ENCODE assay signal across 19 cellular contexts in the genomic region with DNA sequence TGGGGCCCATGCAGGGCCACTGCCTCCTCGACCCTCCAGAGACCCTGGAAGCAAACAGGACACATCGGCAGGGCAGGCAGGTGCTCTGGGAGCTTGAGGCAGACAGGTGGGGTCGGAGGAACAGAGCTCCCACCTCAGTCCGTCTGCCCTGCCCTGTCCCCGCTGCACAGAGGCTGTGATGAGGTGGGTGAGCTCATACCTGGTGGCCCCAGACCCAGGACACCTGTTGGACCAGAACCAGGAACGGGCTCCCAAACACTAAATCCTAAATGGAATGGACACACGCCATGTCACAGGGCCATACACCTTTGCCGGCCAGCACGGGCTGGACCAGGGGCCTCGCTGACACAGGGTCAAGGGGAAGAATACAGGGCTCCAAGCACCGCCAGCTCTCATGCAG. TPM values are rescaled to one million over a fixed set of nuclear protein-coding genes. Genes with fewer than 3 reads are reported as not detected.
A peak's percentile ranks its signal among the peaks of the same experiment; 100 is the strongest.
DNase-seq lines count a peak whose midpoint lies in the region; ATAC-seq and TF ChIP-seq lines count a peak whose summit lies in the region.
"Had no signal": no experiment of that assay in that cellular context is flagged by ENCODE, and none has a peak within 500 bp of the region (broad histone marks: within the 10 kb centered on the region; RNA-seq: fewer than 3 reads in every experiment).

No MANE protein-coding gene starts in this region.

- H3K36me3 Mint-ChIP-seq in neural crest cell (ENCODE audit: low read depth): no peaks in the 10 kb centered on the region
- H3K36me3 Mint-ChIP-seq: CD14-positive monocyte; CD4-positive, alpha-beta memory T cell had no signal

- no peaks in the 10 kb centered on the region for H3K9me3 Mint-ChIP-seq in neural crest cell

- H3K36me3 ChIP-seq in HEK293 (ENCODE audit: control insufficient read depth in 2 of 2, insufficient read depth in 1 of 2, low read length in 2 of 2): no peaks in the 10 kb centered on the region
- no peaks in the 10 kb centered on the region for H3K36me3 ChIP-seq in tibial nerve
- H3K36me3 ChIP-seq: BLaER1, HAP-1 had no signal

- H3K4me1 ChIP-seq in HEK293 (ENCODE audit: control insufficient read depth, insufficient read depth, low read length) (no peaks in the 10 kb centered on the region), tibial nerve (no peaks in the 10 kb centered on the region)
- H3K4me1 ChIP-seq: BLaER1, HAP-1 had no signal

- TF ChIP-seq EP300 in tibial nerve (IDR thresholded peaks at IDR 0.05): no peak

- no peak for TF ChIP-seq CTCF in HEK293 (tag by site-specific recombination; IDR thresholded peaks at IDR 0.05)
- no peak for TF ChIP-seq CTCF in neural crest cell (conservative IDR thresholded peaks at IDR 0.05)
- TF ChIP-seq CTCF in tibial nerve (IDR thresholded peaks at IDR 0.05): no peak

- no peak overlapping the region for H3K4me3 Mint-ChIP-seq in neural crest cell
- H3K4me3 Mint-ChIP-seq: CD14-positive monocyte; CD4-positive, alpha-beta memory T cell had no signal

- H3K9me3 ChIP-seq in HEK293 (ENCODE audit: control insufficient read depth, insufficient read depth, low read depth, low read length) (no peaks in the 10 kb centered on the region), tibial nerve (no peaks in the 10 kb centered on the region)
- H3K9me3 ChIP-seq: BLaER1, HAP-1 had no signal

- H3K27me3 ChIP-seq in tibial nerve: no peaks in the 10 kb centered on the region

- POLR2A ChIA-PET in HEK293 (lab: Yijun Ruan, JAX): no interaction called here

- no peaks in the 10 kb centered on the region for H3K4me1 Mint-ChIP-seq in neural crest cell
- H3K4me1 Mint-ChIP-seq: CD14-positive monocyte; CD4-positive, alpha-beta memory T cell had no signal

- WGBS in tibial nerve, 2 donors: 81 to 94% methylated on average over 6 to 11 of the region's 11 CpGs

- H3K4me3 ChIP-seq in HEK293 (ENCODE audit: low read depth, low read length) (no peak overlapping the region), tibial nerve (no peak overlapping the region)
- H3K4me3 ChIP-seq: BLaER1, HAP-1 had no signal

- H3K27me3 Mint-ChIP-seq in neural crest cell (ENCODE audit: low read depth): no peaks in the 10 kb centered on the region

- H3K27ac ChIP-seq in HEK293 (ENCODE audit: extremely low read depth, low read depth, low read length): no peak overlapping the region
- peak overlapping the region; percentile 75 for H3K27ac ChIP-seq in cingulate gyrus (ENCODE audit: low read depth, low read length)
- H3K27ac ChIP-seq in tibial nerve: no peak overlapping the region
- H3K27ac ChIP-seq: BLaER1 had no signal

- CTCF ChIA-PET in HEK293 (lab: Yijun Ruan, JAX): interaction anchor here (0.8 to 1.3 kb wide), 6 partner anchors 9 to 108 kb away, joined by 3 to 6 read pairs (median 3); a partner anchor contains a TSS

- DNase-seq in neural crest cell (ENCODE audit: low read depth, low spot score): no peak
- no peak for DNase-seq in tibial nerve (ENCODE audit: low spot score in 2 of 2)
- DNase-seq: 8988T, DMS153, DMS79, GDM1, IMR-90 had no signal

- ATAC-seq in HG03196 (IDR thresholded peaks at IDR 0.05; ENCODE audit: unreplicated experiment): no peak
- no peak for ATAC-seq in GM19395 (IDR thresholded peaks at IDR 0.05; ENCODE audit: unreplicated experiment)
- ATAC-seq in HG03432 (IDR thresholded peaks at IDR 0.05; ENCODE audit: unreplicated experiment): no peak

- peak overlapping the region; percentile 71 for H3K27ac Mint-ChIP-seq in neural crest cell (ENCODE audit: unreplicated experiment)
- H3K27ac Mint-ChIP-seq: CD14-positive monocyte; CD4-positive, alpha-beta memory T cell had no signal

- no peak for TF ChIP-seq POLR2A in tibial nerve (IDR thresholded peaks at IDR 0.05)

TF ChIP-seq in HEK293, 187 proteins besides CTCF, POLR2A, EP300 and RAD21:
- peak; percentile 83 for TF ChIP-seq SCRT2 (tag by site-specific recombination; IDR thresholded peaks at IDR 0.05)
- 0 out of 2 replicates have a peak, but pooled peaks have one; percentile 21 for TF ChIP-seq SCRT1 (tag by site-specific recombination; IDR thresholded peaks at IDR 0.05; ENCODE audit: borderline replicate concordance)
- TF ChIP-seq, protein P1, sequence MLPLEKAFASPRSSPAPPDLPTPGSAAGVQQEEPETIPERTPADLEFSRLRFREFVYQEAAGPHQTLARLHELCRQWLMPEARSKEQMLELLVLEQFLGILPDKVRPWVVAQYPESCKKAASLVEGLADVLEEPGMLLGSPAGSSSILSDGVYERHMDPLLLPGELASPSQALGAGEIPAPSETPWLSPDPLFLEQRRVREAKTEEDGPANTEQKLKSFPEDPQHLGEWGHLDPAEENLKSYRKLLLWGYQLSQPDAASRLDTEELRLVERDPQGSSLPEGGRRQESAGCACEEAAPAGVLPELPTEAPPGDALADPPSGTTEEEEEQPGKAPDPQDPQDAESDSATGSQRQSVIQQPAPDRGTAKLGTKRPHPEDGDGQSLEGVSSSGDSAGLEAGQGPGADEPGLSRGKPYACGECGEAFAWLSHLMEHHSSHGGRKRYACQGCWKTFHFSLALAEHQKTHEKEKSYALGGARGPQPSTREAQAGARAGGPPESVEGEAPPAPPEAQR (tag by site-specific recombination; IDR thresholded peaks at IDR 0.05): no peak

RNA-seq across cellular contexts. Expression of a gene that starts 5.5 kb away (rescaled TPM):
- total RNA-seq in neural crest cell (not detected in 2 replicates), tibial nerve (not detected)
- total RNA-seq: A673; CD4-positive, alpha-beta memory T cell; Daoy; H4; IMR-90 had no signal

RNA-seq across cellular contexts. Expression of a gene that starts 8.2 kb away (rescaled TPM):
- total RNA-seq in neural crest cell (0.14 TPM in 1 of 2 replicates, not detected in the other), tibial nerve (under 1 TPM in 2 of 4 donors, not detected in 2; under 0.01 to 0.39 TPM)
- total RNA-seq: A673, Daoy, H4, IMR-90 had no signal

RNA-seq across cellular contexts. Expression of a gene that starts 30.7 kb away (rescaled TPM):
- 0.30 and 0.66 TPM in 2 replicates for total RNA-seq in neural crest cell
- total RNA-seq in tibial nerve: not detected
- total RNA-seq: A673; CD4-positive, alpha-beta memory T cell; Daoy; H4; IMR-90 had no signal

RNA-seq across cellular contexts. Expression of a gene that starts 54.4 kb away (rescaled TPM):
- total RNA-seq in neural crest cell: not detected in 2 replicates
- not detected for total RNA-seq in tibial nerve
- total RNA-seq: A673; CD4-positive, alpha-beta memory T cell; Daoy; H4; IMR-90 had no signal
